ENCODE assay signal across 8 cellular contexts in the genomic region with DNA sequence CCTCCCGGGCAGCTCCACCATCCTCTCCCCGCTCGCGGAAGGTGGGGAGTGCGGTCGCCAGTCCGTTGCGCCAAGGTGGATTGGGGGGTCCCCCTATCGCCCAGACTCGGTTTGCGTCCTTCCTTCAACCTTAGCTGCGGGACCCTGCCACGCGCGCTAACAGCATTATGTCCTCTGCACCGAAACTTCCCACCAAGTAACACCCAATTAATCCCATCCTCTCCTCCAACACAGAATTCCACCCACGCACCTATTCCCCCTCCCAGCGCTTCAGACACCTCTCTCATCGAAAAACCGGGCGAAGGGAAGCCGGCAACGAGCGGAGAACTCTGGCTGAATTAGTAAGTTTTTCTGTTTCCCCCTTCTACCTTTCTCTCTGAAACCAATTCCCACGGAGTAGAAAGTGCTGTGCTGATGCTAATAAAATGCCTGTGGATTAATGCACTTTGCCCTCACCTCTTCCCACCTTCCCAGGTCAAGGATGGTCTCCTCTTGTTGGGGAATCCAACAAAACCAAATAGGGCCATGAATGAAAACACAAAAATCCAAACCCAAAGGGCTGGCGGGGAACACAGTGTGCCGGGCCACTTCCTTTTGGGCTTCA. TPM values are rescaled to one million over a fixed set of nuclear protein-coding genes. Genes with fewer than 3 reads are reported as not detected.
DNase-seq lines count a peak whose midpoint lies in the region; ATAC-seq and TF ChIP-seq lines count a peak whose summit lies in the region.

No MANE protein-coding gene starts in this region.

- H3K27ac ChIP-seq in HUES64 (ENCODE audit: low read depth, low read length) (no peak overlapping the region), mammary epithelial cell (ENCODE audit: insufficient read depth, low read depth, low read length) (peak overlapping the region; percentile 46)

- peak overlapping the region; percentile 62 to 92 (median 80) for H3K4me3 Mint-ChIP-seq in naive thymus-derived CD8-positive, alpha-beta T cell

- H3K27me3 Mint-ChIP-seq in naive thymus-derived CD8-positive, alpha-beta T cell: peaks cover 57 to 97% (median 79%) of the 10 kb centered on the region in 5 donors

- POLR2A ChIA-PET in naive thymus-derived CD8-positive, alpha-beta T cell (lab: Charles Lee): interaction anchor here (1.1 kb wide), 1 partner anchor 10 kb away, joined by 3 read pairs; no protein-coding TSS in a partner anchor

- H3K79me2 ChIP-seq in mammary epithelial cell (ENCODE audit: insufficient read depth, low read length): peaks cover 32% of the 10 kb centered on the region

- intact Hi-C loops in mammary epithelial cell (cut with micrococcal nuclease): loop anchor here (10.0 kb wide), 1 partner anchor 1757 kb away; no protein-coding TSS in a partner anchor

- DNase-seq in AG10803 (ENCODE audit: low read depth) (no peak), mammary epithelial cell (peak; percentile 35), NCI-H1694 (lab: John Stamatoyannopoulos, UW) (no peak), nucleus accumbens (lab: John Stamatoyannopoulos, UW) (no peak), NCI-H1694 treated with DMSO at 0.1 percent for 48 hours (lab: John Stamatoyannopoulos, UW) (no peak)
- peak in 2 of 10 donors; percentile 1 to 55 for DNase-seq in naive thymus-derived CD8-positive, alpha-beta T cell

- H3K4me2 ChIP-seq in mammary epithelial cell (ENCODE audit: insufficient read depth, low read depth, low read length): peak overlapping the region; percentile 97

- TSS peak; percentile 27 for BruUV-seq in mammary epithelial cell (replicated peaks; lab: Mats Ljungman, UMichigan)

- H3K4me1 ChIP-seq in HUES64 (ENCODE audit: insufficient read depth, low read length): no peaks in the 10 kb centered on the region; the same call in 1 of the 2 replicates
- peaks cover 72% of the 10 kb centered on the region for H3K4me1 ChIP-seq in mammary epithelial cell (ENCODE audit: insufficient read depth, low read length)

- H3K36me3 ChIP-seq in HUES64 (ENCODE audit: insufficient read depth, low read length): no peaks in the 10 kb centered on the region
- H3K36me3 ChIP-seq in mammary epithelial cell (ENCODE audit: insufficient read depth, low read length): no peaks in the 10 kb centered on the region

- H2AFZ ChIP-seq in mammary epithelial cell (ENCODE audit: low read depth, low read length): peak overlapping the region; percentile 96

- TF ChIP-seq CTCF in AG10803 (conservative IDR thresholded peaks at IDR 0.05; ENCODE audit: low read length) (peak; percentile 18; the same call in 1 of the 2 replicates), mammary epithelial cell (conservative IDR thresholded peaks at IDR 0.05 in 1 of 2, IDR thresholded peaks at IDR 0.05 in 1 of 2; ENCODE audit: extremely low read depth in 1 of 2, insufficient read depth in 1 of 2, low read depth in 1 of 2, low read length in 2 of 2) (no peak)

- H3K27ac Mint-ChIP-seq in naive thymus-derived CD8-positive, alpha-beta T cell: peak overlapping the region in 4 of 10 donors; percentile 2 to 91 (median 36)

- peaks cover 0 to 3% (median 0%) of the 10 kb centered on the region in 3 donors for H3K36me3 Mint-ChIP-seq in naive thymus-derived CD8-positive, alpha-beta T cell

- dilution Hi-C loops in mammary epithelial cell (cut with HindIII; ENCODE audit: low sequenced_read_pairs): no loop called here

- H3K9me3 Mint-ChIP-seq in naive thymus-derived CD8-positive, alpha-beta T cell: peaks cover 0 to 2% (median 0%) of the 10 kb centered on the region in 9 donors

- in situ Hi-C loops in mammary epithelial cell (cut with MboI; ENCODE audit: low sequenced_read_pairs in 2 of 2): loop anchor here in 1 of 2 donors (10.0 to 25.0 kb wide), 3 partner anchors 787 to 1264 kb away; no protein-coding TSS in a partner anchor

- H3K9me3 ChIP-seq in HUES64 (ENCODE audit: insufficient read depth, low read depth, low read length) (no peaks in the 10 kb centered on the region), mammary epithelial cell (replicated peaks; ENCODE audit: insufficient read depth, low read length) (no peaks in the 10 kb centered on the region)

- peaks cover 32 to 65% (median 58%) of the 10 kb centered on the region in 4 donors for H3K4me1 Mint-ChIP-seq in naive thymus-derived CD8-positive, alpha-beta T cell

- H3K4me3 ChIP-seq in AG10803 (ENCODE audit: low read length) (peak overlapping the region; percentile 84), HUES64 (ENCODE audit: low read length) (peak overlapping the region; percentile 34), mammary epithelial cell (replicated peaks in 1 of 3; ENCODE audit: insufficient read depth in 1 of 3, low read depth in 2 of 3, low read length in 3 of 3) (peak overlapping the region; percentile 53 to 60 (median 58))

- ATAC-seq in naive thymus-derived CD8-positive, alpha-beta T cell: peak; percentile 17 to 37
- no peak for ATAC-seq in GM19328 (IDR thresholded peaks at IDR 0.05; ENCODE audit: unreplicated experiment)

- H3K9ac ChIP-seq in HUES64 (ENCODE audit: low read depth, low read length) (no peak overlapping the region), mammary epithelial cell (ENCODE audit: insufficient read depth, low read length) (peak overlapping the region; percentile 28)

- CTCF ChIA-PET in mammary epithelial cell (lab: Charles Lee; ENCODE audit: low non-redundant PET): no interaction called here

- no peaks in the 10 kb centered on the region for H4K20me1 ChIP-seq in mammary epithelial cell (ENCODE audit: insufficient read depth, low read length)

- H3K27me3 ChIP-seq in HUES64 (ENCODE audit: insufficient read depth, low read length): peaks cover 100% of the 10 kb centered on the region
- no peaks in the 10 kb centered on the region for H3K27me3 ChIP-seq in mammary epithelial cell (ENCODE audit: insufficient read depth, low read length)

- WGBS in HUES64: 6% methylated on average over 27 of the region's 27 CpGs
- 15% methylated on average over 27 of the region's 27 CpGs for WGBS in mammary epithelial cell (ENCODE audit: low coverage, missing lambda C conversion rate)

RNA-seq across cellular contexts. Expression of gene HOXA3, which starts 0.9 kb away (rescaled TPM):
- polyA plus RNA-seq in HUES64 (2013, experiment 1 of 2): 1.7 TPM
- polyA plus RNA-seq in HUES64 (2013, experiment 2 of 2): 6.0 TPM
- total RNA-seq in mammary epithelial cell: 1 to 10 TPM; 2.0 to 9.9 TPM
- polyA plus RNA-seq in mammary epithelial cell: 1.4 TPM
- 0.83 TPM for polyA minus RNA-seq in mammary epithelial cell
- not detected for total RNA-seq in naive thymus-derived CD8-positive, alpha-beta T cell
- not detected for polyA plus RNA-seq in naive thymus-derived CD8-positive, alpha-beta T cell

RNA-seq across cellular contexts. Expression of gene HOXA6, which starts 3.9 kb away (rescaled TPM):
- 0.20 TPM for polyA plus RNA-seq in HUES64 (2013, experiment 1 of 2)
- polyA plus RNA-seq in HUES64 (2013, experiment 2 of 2): 1.0 TPM
- 1 to 10 TPM; 3.1 to 4.7 TPM for total RNA-seq in mammary epithelial cell
- 0.71 TPM for polyA plus RNA-seq in mammary epithelial cell
- polyA minus RNA-seq in mammary epithelial cell: 1.1 TPM
- total RNA-seq in naive thymus-derived CD8-positive, alpha-beta T cell: not detected
- not detected for polyA plus RNA-seq in naive thymus-derived CD8-positive, alpha-beta T cell

RNA-seq across cellular contexts. Expression of gene HOXA7, which starts 5.0 kb away (rescaled TPM):
- polyA plus RNA-seq in HUES64 (2013, experiment 1 of 2): 2.0 TPM
- polyA plus RNA-seq in HUES64 (2013, experiment 2 of 2): 7.4 TPM
- total RNA-seq in mammary epithelial cell: 1 to 10 TPM; 2.3 to 8.0 TPM
- polyA plus RNA-seq in mammary epithelial cell: 3.9 TPM
- polyA minus RNA-seq in mammary epithelial cell: 3.7 TPM
- total RNA-seq in naive thymus-derived CD8-positive, alpha-beta T cell: not detected
- polyA plus RNA-seq in naive thymus-derived CD8-positive, alpha-beta T cell: not detected

RNA-seq across cellular contexts. Expression of gene HOXA5, which starts 8.0 kb away (rescaled TPM):
- 0.50 TPM for polyA plus RNA-seq in HUES64 (2013, experiment 1 of 2)
- polyA plus RNA-seq in HUES64 (2013, experiment 2 of 2): 0.89 TPM
- total RNA-seq in mammary epithelial cell: 10 to 100 TPM in 1 of 2 donors, 1 to 10 TPM in 1; 9.1 to 11.0 TPM
- polyA plus RNA-seq in mammary epithelial cell: 8.6 TPM
- polyA minus RNA-seq in mammary epithelial cell: 4.3 TPM
- total RNA-seq in naive thymus-derived CD8-positive, alpha-beta T cell: not detected
- polyA plus RNA-seq in naive thymus-derived CD8-positive, alpha-beta T cell: not detected

RNA-seq across cellular contexts. Expression of gene HOXA9, which starts 13.9 kb away (rescaled TPM):
- polyA plus RNA-seq in HUES64 (2013, experiment 1 of 2): 2.2 TPM
- 2.6 TPM for polyA plus RNA-seq in HUES64 (2013, experiment 2 of 2)
- total RNA-seq in mammary epithelial cell: 10 to 100 TPM in 1 of 2 donors, 1 to 10 TPM in 1; 7.8 to 25.1 TPM
- polyA plus RNA-seq in mammary epithelial cell: 0.03 TPM
- not detected for polyA minus RNA-seq in mammary epithelial cell
- total RNA-seq in naive thymus-derived CD8-positive, alpha-beta T cell: not detected
- polyA plus RNA-seq in naive thymus-derived CD8-positive, alpha-beta T cell: under 1 TPM in 1 of 3 donors, not detected in 2; 0.16 TPM

Comparison
In these comparisons a context has a peak if more than half of its experiments do, and no peak if none do; other contexts are left out.
1. H3K4me3 ChIP-seq: peak in every context shown above with its lines; median percentile 84 in AG10803; 58 in mammary epithelial cell; 34 in HUES64.
2. RNA of gene HOXA6, which starts 3.9 kb away (total RNA-seq): 3.1 to 4.7 TPM in mammary epithelial cell; not detected in naive thymus-derived CD8-positive, alpha-beta T cell; every median in the first group is over 4 times any median in the second.